Comparison of ENCODE assay signal across 9 cellular contexts in the genomic region with DNA sequence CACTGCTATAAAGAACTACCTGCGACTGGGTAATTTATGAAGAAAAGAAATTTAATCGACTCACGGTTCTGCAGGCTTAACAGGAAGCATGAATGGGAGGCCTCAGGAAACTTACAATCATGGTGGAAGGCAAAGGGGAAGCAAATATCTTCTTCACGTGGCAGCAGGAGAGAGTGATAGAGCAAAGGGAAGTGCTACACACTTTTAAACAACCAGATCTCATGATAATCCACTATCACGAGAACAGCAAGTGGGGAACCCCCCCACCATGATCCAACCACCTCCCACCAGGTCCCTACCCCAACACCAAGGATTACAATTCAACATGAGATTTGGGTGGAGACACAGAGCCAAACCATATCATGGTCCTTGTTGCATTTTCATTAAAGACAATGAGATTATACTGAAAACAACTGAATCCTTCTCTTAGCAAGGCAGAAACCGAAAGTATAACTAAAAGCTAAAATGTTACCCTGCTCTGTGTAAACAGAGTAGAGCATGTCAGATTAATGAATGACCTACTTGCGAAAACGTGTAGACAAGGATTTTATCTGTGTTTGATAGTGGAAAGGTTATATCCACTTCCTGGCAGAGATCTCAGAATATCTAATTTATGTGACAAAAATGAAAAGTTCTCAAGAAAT.
DNase-seq lines count a peak whose midpoint lies in the region; ATAC-seq, FAIRE-seq and TF ChIP-seq lines count a peak whose summit lies in the region.
"Had no signal": no experiment of that assay in that cellular context is flagged by ENCODE, and none has a peak within 500 bp of the region (broad histone marks: within the 10 kb centered on the region; RNA-seq: fewer than 3 reads in every experiment).

No MANE protein-coding gene starts in this region.

- in situ Hi-C loops in HepG2 (cut with HindIII; ENCODE audit: extremely low pct_ligation_motif_present, low pct_unique_long_range_greater_than_20kb): no loop called here

- CTCF ChIA-PET in HepG2 (lab: Yijun Ruan, JAX; ENCODE audit: low intra/inter-chr PET ratio, low total read pairs): no interaction called here

- H3K4me1 ChIP-seq in HepG2 (ENCODE audit: insufficient read depth, low read length): peaks cover 21% of the 10 kb centered on the region

- H3K79me2 ChIP-seq in HepG2 (ENCODE audit: insufficient read depth, low read length): no peaks in the 10 kb centered on the region

- H3K9me3 ChIP-seq in HepG2 (ENCODE audit: low read length): no peaks in the 10 kb centered on the region

- peak overlapping the region; percentile 65 for H3K4me2 ChIP-seq in HepG2 (ENCODE audit: low read depth, low read length)

- TF ChIP-seq RAD21 in HepG2 (CRISPR knock-in tag; IDR thresholded peaks at IDR 0.05): no peak

- TF ChIP-seq CTCF in GM10266 (IDR thresholded peaks at IDR 0.05; ENCODE audit: control insufficient read depth, insufficient read depth, low read depth, missing control alignments) (no peak), HepG2 (CRISPR knock-in tag; IDR thresholded peaks at IDR 0.05) (no peak)

- intact Hi-C loops in HepG2 (cut with micrococcal nuclease; ENCODE audit: unreplicated experiment) (no loop called here), posterior cingulate gyrus (cut with DNase I) (no loop called here)

- 37% methylated on average over 8 of the region's 8 CpGs for WGBS in HepG2 (ENCODE audit: low lambda C conversion rate)

- BruUV-seq in HepG2 (replicated peaks; lab: Mats Ljungman, UMichigan): no TSS peak

- no peak overlapping the region for H3K27ac ChIP-seq in HepG2 (ENCODE audit: extremely low read length, insufficient read depth, low read length)

- no peaks in the 10 kb centered on the region; a peak in 1 of 5 replicates for H3K27me3 ChIP-seq in HepG2 (ENCODE audit: control insufficient read depth in 1 of 2, insufficient read depth in 2 of 2, low read length in 2 of 2)

- ATAC-seq in GM21423 (IDR thresholded peaks at IDR 0.05; ENCODE audit: unreplicated experiment): peak; percentile 93
- ATAC-seq in HepG2: peak; percentile 78

- H3K36me3 ChIP-seq in HepG2 (replicated peaks in 1 of 2; ENCODE audit: control insufficient read depth in 1 of 2, insufficient read depth in 2 of 2, low read length in 2 of 2): no peaks in the 10 kb centered on the region

- peak overlapping the region; percentile 22 to 40 (median 25); a peak in 5 of 6 replicates for H3K4me3 ChIP-seq in HepG2 (replicated peaks in 1 of 3; ENCODE audit: insufficient read depth in 1 of 3, low read depth in 2 of 3, low read length in 3 of 3)

- no peak for TF ChIP-seq POLR2A in HepG2 (IDR thresholded peaks at IDR 0.05; ENCODE audit: insufficient read depth in 1 of 2, low read depth in 2 of 2, low read length in 2 of 2)

- no peaks in the 10 kb centered on the region for H4K20me1 ChIP-seq in HepG2 (ENCODE audit: insufficient read depth, low read length)

- H2AFZ ChIP-seq in HepG2 (ENCODE audit: low read length): peak overlapping the region; percentile 57

- peak; percentile 8 for FAIRE-seq in HepG2 (lab: Jason Lieb, UNC)

- POLR2A ChIA-PET in HepG2 (lab: Yijun Ruan, JAX): no interaction called here

- DNase-seq in GM10266 (ENCODE audit: extremely low spot score): peak; percentile 26
- DNase-seq in RPMI8226: peak; percentile 20
- peak; percentile 33 for DNase-seq in HepG2 (ENCODE audit: low spot score)
- DNase-seq in posterior cingulate gyrus: no peak
- no peak for DNase-seq in stimulated activated CD4-positive, alpha-beta T cell treated with anti-CD3 and anti-CD28 coated beads, Interleukin-2, amount 100 ng/mL, for 24 hours
- no peak for DNase-seq in NCI-H1092 (lab: John Stamatoyannopoulos, UW)
- DNase-seq in C1 segment of cervical spinal cord (lab: John Stamatoyannopoulos, UW): no peak
- DNase-seq: NCI-H2107 had no signal

- no peak overlapping the region; the same call in 1 of the 2 replicates for H3K9ac ChIP-seq in HepG2 (ENCODE audit: insufficient read depth, low read depth, low read length)

- TF ChIP-seq EP300 in HepG2 (IDR thresholded peaks at IDR 0.05; ENCODE audit: low read depth in 2 of 2, low read length in 2 of 2) (no peak), HepG2 (CRISPR knock-in tag; IDR thresholded peaks at IDR 0.05; ENCODE audit: borderline replicate concordance) (no peak)

TF ChIP-seq in HepG2, 621 proteins besides CTCF, POLR2A, EP300 and RAD21 (continues in another document):
- no peak for TF ChIP-seq ZBTB49 (CRISPR knock-in tag; IDR thresholded peaks at IDR 0.05; ENCODE audit: borderline replicate concordance)
- TF ChIP-seq ZNF589 (CRISPR knock-in tag; conservative IDR thresholded peaks at IDR 0.05): no peak
- TF ChIP-seq, protein P1, sequence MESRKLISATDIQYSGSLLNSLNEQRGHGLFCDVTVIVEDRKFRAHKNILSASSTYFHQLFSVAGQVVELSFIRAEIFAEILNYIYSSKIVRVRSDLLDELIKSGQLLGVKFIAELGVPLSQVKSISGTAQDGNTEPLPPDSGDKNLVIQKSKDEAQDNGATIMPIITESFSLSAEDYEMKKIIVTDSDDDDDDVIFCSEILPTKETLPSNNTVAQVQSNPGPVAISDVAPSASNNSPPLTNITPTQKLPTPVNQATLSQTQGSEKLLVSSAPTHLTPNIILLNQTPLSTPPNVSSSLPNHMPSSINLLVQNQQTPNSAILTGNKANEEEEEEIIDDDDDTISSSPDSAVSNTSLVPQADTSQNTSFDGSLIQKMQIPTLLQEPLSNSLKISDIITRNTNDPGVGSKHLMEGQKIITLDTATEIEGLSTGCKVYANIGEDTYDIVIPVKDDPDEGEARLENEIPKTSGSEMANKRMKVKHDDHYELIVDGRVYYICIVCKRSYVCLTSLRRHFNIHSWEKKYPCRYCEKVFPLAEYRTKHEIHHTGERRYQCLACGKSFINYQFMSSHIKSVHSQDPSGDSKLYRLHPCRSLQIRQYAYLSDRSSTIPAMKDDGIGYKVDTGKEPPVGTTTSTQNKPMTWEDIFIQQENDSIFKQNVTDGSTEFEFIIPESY (CRISPR knock-in tag; IDR thresholded peaks at IDR 0.05): no peak
- TF ChIP-seq, protein P2, sequence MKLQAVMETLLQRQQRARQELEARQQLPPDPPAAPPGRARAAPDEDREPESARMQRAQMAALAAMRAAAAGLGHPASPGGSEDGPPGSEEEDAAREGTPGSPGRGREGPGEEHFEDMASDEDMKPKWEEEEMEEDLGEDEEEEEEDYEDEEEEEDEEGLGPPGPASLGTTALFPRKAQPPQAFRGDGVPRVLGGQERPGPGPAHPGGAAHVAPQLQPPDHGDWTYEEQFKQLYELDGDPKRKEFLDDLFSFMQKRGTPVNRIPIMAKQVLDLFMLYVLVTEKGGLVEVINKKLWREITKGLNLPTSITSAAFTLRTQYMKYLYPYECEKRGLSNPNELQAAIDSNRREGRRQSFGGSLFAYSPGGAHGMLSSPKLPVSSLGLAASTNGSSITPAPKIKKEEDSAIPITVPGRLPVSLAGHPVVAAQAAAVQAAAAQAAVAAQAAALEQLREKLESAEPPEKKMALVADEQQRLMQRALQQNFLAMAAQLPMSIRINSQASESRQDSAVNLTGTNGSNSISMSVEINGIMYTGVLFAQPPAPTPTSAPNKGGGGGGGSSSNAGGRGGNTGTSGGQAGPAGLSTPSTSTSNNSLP (IDR thresholded peaks at IDR 0.05; ENCODE audit: low read depth, low read length): 0 out of 2 replicates have a peak, but pooled peaks have one; percentile 21
- TF ChIP-seq TCF12 (IDR thresholded peaks at IDR 0.05): no peak
- no peak for TF ChIP-seq TCF12 (CRISPR knock-in tag; IDR thresholded peaks at IDR 0.05)
- no peak for TF ChIP-seq ZEB1 (IDR thresholded peaks at IDR 0.05; ENCODE audit: insufficient replicate concordance, low read depth)
- no peak for TF ChIP-seq ZNF484 (CRISPR knock-in tag; IDR thresholded peaks at IDR 0.05; ENCODE audit: borderline replicate concordance, low read depth)
- TF ChIP-seq FOXA1 (IDR thresholded peaks at IDR 0.05): no peak
- 0 out of 2 replicates have a peak, but pooled peaks have one; percentile 47 for TF ChIP-seq FOXA1 (CRISPR knock-in tag; IDR thresholded peaks at IDR 0.05)
- no peak for TF ChIP-seq ZNF772 (CRISPR knock-in tag; IDR thresholded peaks at IDR 0.05)
- 0 out of 2 replicates have a peak, but pooled peaks have one; percentile 17 for TF ChIP-seq IRF2 (CRISPR knock-in tag; IDR thresholded peaks at IDR 0.05)
- TF ChIP-seq SOX13 (IDR thresholded peaks at IDR 0.05): no peak
- TF ChIP-seq SOX13 (CRISPR knock-in tag; conservative IDR thresholded peaks at IDR 0.05 in 1 of 2, IDR thresholded peaks at IDR 0.05 in 1 of 2): peak in 1 of 2 experiments; percentile 5; a peak in 1 of 4 replicates
- no peak for TF ChIP-seq RCOR2 (CRISPR knock-in tag; IDR thresholded peaks at IDR 0.05)
- TF ChIP-seq RXRB (CRISPR knock-in tag; IDR thresholded peaks at IDR 0.05; ENCODE audit: borderline replicate concordance): no peak
- no peak for TF ChIP-seq FOXM1 (CRISPR knock-in tag; IDR thresholded peaks at IDR 0.05)
- TF ChIP-seq, protein P3, sequence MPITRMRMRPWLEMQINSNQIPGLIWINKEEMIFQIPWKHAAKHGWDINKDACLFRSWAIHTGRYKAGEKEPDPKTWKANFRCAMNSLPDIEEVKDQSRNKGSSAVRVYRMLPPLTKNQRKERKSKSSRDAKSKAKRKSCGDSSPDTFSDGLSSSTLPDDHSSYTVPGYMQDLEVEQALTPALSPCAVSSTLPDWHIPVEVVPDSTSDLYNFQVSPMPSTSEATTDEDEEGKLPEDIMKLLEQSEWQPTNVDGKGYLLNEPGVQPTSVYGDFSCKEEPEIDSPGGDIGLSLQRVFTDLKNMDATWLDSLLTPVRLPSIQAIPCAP (CRISPR knock-in tag; IDR thresholded peaks at IDR 0.05; ENCODE audit: low read depth): no peak

Comparison
In these comparisons a context has a peak if more than half of its experiments do, and no peak if none do; other contexts are left out.
1. DNase-seq: peak in GM10266 (single experiment), RPMI8226 (single experiment) and HepG2 (single experiment); none in posterior cingulate gyrus (0 of 10), stimulated activated CD4-positive, alpha-beta T cell treated with anti-CD3 and anti-CD28 coated beads, Interleukin-2, amount 100 ng/mL, for 24 hours (0 of 2), NCI-H1092 (single experiment) and C1 segment of cervical spinal cord (0 of 14).